Comparison of ENCODE assay signal across 1 cellular context in genomic region chr10:112261281-112261822, GRCh38.
TF ChIP-seq lines count a peak whose summit lies in the region.

No MANE protein-coding gene starts in this region.

TF ChIP-seq in HepG2, 621 proteins besides CTCF, POLR2A, EP300 and RAD21 (continued from another document and continues in another):
- TF ChIP-seq, protein P1, sequence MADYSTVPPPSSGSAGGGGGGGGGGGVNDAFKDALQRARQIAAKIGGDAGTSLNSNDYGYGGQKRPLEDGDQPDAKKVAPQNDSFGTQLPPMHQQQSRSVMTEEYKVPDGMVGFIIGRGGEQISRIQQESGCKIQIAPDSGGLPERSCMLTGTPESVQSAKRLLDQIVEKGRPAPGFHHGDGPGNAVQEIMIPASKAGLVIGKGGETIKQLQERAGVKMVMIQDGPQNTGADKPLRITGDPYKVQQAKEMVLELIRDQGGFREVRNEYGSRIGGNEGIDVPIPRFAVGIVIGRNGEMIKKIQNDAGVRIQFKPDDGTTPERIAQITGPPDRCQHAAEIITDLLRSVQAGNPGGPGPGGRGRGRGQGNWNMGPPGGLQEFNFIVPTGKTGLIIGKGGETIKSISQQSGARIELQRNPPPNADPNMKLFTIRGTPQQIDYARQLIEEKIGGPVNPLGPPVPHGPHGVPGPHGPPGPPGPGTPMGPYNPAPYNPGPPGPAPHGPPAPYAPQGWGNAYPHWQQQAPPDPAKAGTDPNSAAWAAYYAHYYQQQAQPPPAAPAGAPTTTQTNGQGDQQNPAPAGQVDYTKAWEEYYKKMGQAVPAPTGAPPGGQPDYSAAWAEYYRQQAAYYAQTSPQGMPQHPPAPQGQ (CRISPR knock-in tag; IDR thresholded peaks at IDR 0.05; ENCODE audit: borderline replicate concordance) = peak; percentile 68; the same call in 1 of the 2 replicates
- peak; percentile 57; the same call in 1 of the 2 replicates for TF ChIP-seq ZNF605 (CRISPR knock-in tag; IDR thresholded peaks at IDR 0.05)
- TF ChIP-seq XBP1 (CRISPR knock-in tag; IDR thresholded peaks at IDR 0.05) = peak; percentile 94
- TF ChIP-seq, protein P2, sequence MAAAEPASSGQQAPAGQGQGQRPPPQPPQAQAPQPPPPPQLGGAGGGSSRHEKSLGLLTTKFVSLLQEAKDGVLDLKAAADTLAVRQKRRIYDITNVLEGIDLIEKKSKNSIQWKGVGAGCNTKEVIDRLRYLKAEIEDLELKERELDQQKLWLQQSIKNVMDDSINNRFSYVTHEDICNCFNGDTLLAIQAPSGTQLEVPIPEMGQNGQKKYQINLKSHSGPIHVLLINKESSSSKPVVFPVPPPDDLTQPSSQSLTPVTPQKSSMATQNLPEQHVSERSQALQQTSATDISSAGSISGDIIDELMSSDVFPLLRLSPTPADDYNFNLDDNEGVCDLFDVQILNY (CRISPR knock-in tag; conservative IDR thresholded peaks at IDR 0.05) = no peak
- peak; percentile 99 for TF ChIP-seq HOXD1 (CRISPR knock-in tag; IDR thresholded peaks at IDR 0.05)
- TF ChIP-seq ZNF850 (CRISPR knock-in tag; conservative IDR thresholded peaks at IDR 0.05) = no peak
- peak; percentile 91 for TF ChIP-seq ETV5 (CRISPR knock-in tag; IDR thresholded peaks at IDR 0.05; ENCODE audit: borderline replicate concordance)
- TF ChIP-seq FOXJ3 (CRISPR knock-in tag; IDR thresholded peaks at IDR 0.05; ENCODE audit: borderline replicate concordance) = peak; percentile 100
- TF ChIP-seq MTA1 (CRISPR knock-in tag; IDR thresholded peaks at IDR 0.05; ENCODE audit: borderline replicate concordance) = peak; percentile 88; the same call in 1 of the 2 replicates
- no peak for TF ChIP-seq ZNF20 (CRISPR knock-in tag; IDR thresholded peaks at IDR 0.05)
- TF ChIP-seq ZFX (CRISPR knock-in tag; IDR thresholded peaks at IDR 0.05; ENCODE audit: low read depth) = peak; percentile 58; the same call in 1 of the 2 replicates
- TF ChIP-seq ZNF841 (CRISPR knock-in tag; IDR thresholded peaks at IDR 0.05; ENCODE audit: borderline replicate concordance) = no peak
- no peak for TF ChIP-seq PLRG1 (conservative IDR thresholded peaks at IDR 0.05)
- no peak for TF ChIP-seq ZNF839 (CRISPR knock-in tag; IDR thresholded peaks at IDR 0.05; ENCODE audit: borderline replicate concordance)
- no peak for TF ChIP-seq ZNF30 (CRISPR knock-in tag; IDR thresholded peaks at IDR 0.05)
- TF ChIP-seq SMAD3 (CRISPR knock-in tag; IDR thresholded peaks at IDR 0.05) = peak; percentile 98
- peak; percentile 63; the same call in 1 of the 2 replicates for TF ChIP-seq ZNF335 (CRISPR knock-in tag; IDR thresholded peaks at IDR 0.05)
- peak; percentile 47 for TF ChIP-seq RAD51 (IDR thresholded peaks at IDR 0.05; ENCODE audit: borderline replicate concordance)
- 0 out of 2 replicates have a peak, but pooled peaks have one; percentile 80 for TF ChIP-seq ZNF691 (CRISPR knock-in tag; IDR thresholded peaks at IDR 0.05; ENCODE audit: borderline replicate concordance, low read depth)
- TF ChIP-seq TOE1 (CRISPR knock-in tag; IDR thresholded peaks at IDR 0.05) = peak; percentile 75; the same call in 1 of the 2 replicates
- no peak for TF ChIP-seq ZNF234 (CRISPR knock-in tag; conservative IDR thresholded peaks at IDR 0.05)
- TF ChIP-seq RBFOX2 (IDR thresholded peaks at IDR 0.05; ENCODE audit: low read depth, low read length) = no peak
- TF ChIP-seq ZNF513 (CRISPR knock-in tag; conservative IDR thresholded peaks at IDR 0.05) = no peak
- TF ChIP-seq DNMT3B (CRISPR knock-in tag; conservative IDR thresholded peaks at IDR 0.05) = peak; percentile 95
- no peak for TF ChIP-seq NRL (CRISPR knock-in tag; IDR thresholded peaks at IDR 0.05; ENCODE audit: borderline replicate concordance)
- TF ChIP-seq MBD4 (IDR thresholded peaks at IDR 0.05; ENCODE audit: borderline replicate concordance, low read length) = peak; percentile 86
- 0 out of 2 replicates have a peak, but pooled peaks have one; percentile 52 for TF ChIP-seq ZFP37 (CRISPR knock-in tag; IDR thresholded peaks at IDR 0.05; ENCODE audit: borderline replicate concordance)
- no peak for TF ChIP-seq ZNF251 (CRISPR knock-in tag; IDR thresholded peaks at IDR 0.05)
- no peak for TF ChIP-seq PRPF4 (IDR thresholded peaks at IDR 0.05; ENCODE audit: low read depth, low read length, poor library complexity, severe bottlenecking)
- TF ChIP-seq PRDM4 (CRISPR knock-in tag; IDR thresholded peaks at IDR 0.05; ENCODE audit: borderline replicate concordance) = 0 out of 2 replicates have a peak, but pooled peaks have one; percentile 23
- TF ChIP-seq ZNF652 (CRISPR knock-in tag; IDR thresholded peaks at IDR 0.05; ENCODE audit: borderline replicate concordance, low read depth) = peak; percentile 43; the same call in 1 of the 2 replicates
- peak; percentile 99 for TF ChIP-seq NFKBIZ (CRISPR knock-in tag; IDR thresholded peaks at IDR 0.05)
- TF ChIP-seq HNF4G (IDR thresholded peaks at IDR 0.05; ENCODE audit: borderline replicate concordance, low read depth, low read length) = peak; percentile 96
- peak; percentile 98 for TF ChIP-seq HNF4G (CRISPR knock-in tag; IDR thresholded peaks at IDR 0.05; ENCODE audit: borderline replicate concordance, low read depth)
- TF ChIP-seq CREM (IDR thresholded peaks at IDR 0.05) = peak; percentile 98
- TF ChIP-seq CREM (CRISPR knock-in tag; IDR thresholded peaks at IDR 0.05) = no peak
- peak; percentile 96 for TF ChIP-seq ZSCAN29 (CRISPR knock-in tag; conservative IDR thresholded peaks at IDR 0.05)
- 0 out of 2 replicates have a peak, but pooled peaks have one; percentile 74 for TF ChIP-seq THAP7 (CRISPR knock-in tag; IDR thresholded peaks at IDR 0.05)
- TF ChIP-seq SP4 (CRISPR knock-in tag; IDR thresholded peaks at IDR 0.05) = peak; percentile 73; the same call in 1 of the 2 replicates
- TF ChIP-seq SALL1 (CRISPR knock-in tag; IDR thresholded peaks at IDR 0.05) = peak; percentile 99
- no peak for TF ChIP-seq CREB3 (CRISPR knock-in tag; IDR thresholded peaks at IDR 0.05)
- no peak for TF ChIP-seq ATRX (CRISPR knock-in tag; IDR thresholded peaks at IDR 0.05; ENCODE audit: borderline replicate concordance)
- TF ChIP-seq CBFB (CRISPR knock-in tag; IDR thresholded peaks at IDR 0.05) = peak; percentile 95
- TF ChIP-seq BRF2 (CRISPR knock-in tag; IDR thresholded peaks at IDR 0.05) = peak; percentile 94
- no peak for TF ChIP-seq KLF15 (CRISPR knock-in tag; IDR thresholded peaks at IDR 0.05; ENCODE audit: borderline replicate concordance)
- peak; percentile 88 for TF ChIP-seq ZNF564 (CRISPR knock-in tag; IDR thresholded peaks at IDR 0.05)
- no peak for TF ChIP-seq ZNF383 (CRISPR knock-in tag; IDR thresholded peaks at IDR 0.05; ENCODE audit: borderline replicate concordance)
- TF ChIP-seq ATF7 (IDR thresholded peaks at IDR 0.05) = peak; percentile 40
- TF ChIP-seq ATF7 (CRISPR knock-in tag; IDR thresholded peaks at IDR 0.05) = peak; percentile 85; the same call in 1 of the 2 replicates
- TF ChIP-seq CAMTA2 (CRISPR knock-in tag; IDR thresholded peaks at IDR 0.05; ENCODE audit: borderline replicate concordance) = no peak
- peak; percentile 81 for TF ChIP-seq JUN (CRISPR knock-in tag; IDR thresholded peaks at IDR 0.05)
- TF ChIP-seq HES4 (CRISPR knock-in tag; IDR thresholded peaks at IDR 0.05; ENCODE audit: borderline replicate concordance) = no peak
- no peak for TF ChIP-seq POLR2AphosphoS2 (IDR thresholded peaks at IDR 0.05; ENCODE audit: low read depth, low read length)
- TF ChIP-seq ZBTB8A (CRISPR knock-in tag; IDR thresholded peaks at IDR 0.05; ENCODE audit: borderline replicate concordance, low read depth) = 0 out of 2 replicates have a peak, but pooled peaks have one; percentile 37
- TF ChIP-seq ZFAT (CRISPR knock-in tag; conservative IDR thresholded peaks at IDR 0.05) = no peak
- TF ChIP-seq, protein P3, sequence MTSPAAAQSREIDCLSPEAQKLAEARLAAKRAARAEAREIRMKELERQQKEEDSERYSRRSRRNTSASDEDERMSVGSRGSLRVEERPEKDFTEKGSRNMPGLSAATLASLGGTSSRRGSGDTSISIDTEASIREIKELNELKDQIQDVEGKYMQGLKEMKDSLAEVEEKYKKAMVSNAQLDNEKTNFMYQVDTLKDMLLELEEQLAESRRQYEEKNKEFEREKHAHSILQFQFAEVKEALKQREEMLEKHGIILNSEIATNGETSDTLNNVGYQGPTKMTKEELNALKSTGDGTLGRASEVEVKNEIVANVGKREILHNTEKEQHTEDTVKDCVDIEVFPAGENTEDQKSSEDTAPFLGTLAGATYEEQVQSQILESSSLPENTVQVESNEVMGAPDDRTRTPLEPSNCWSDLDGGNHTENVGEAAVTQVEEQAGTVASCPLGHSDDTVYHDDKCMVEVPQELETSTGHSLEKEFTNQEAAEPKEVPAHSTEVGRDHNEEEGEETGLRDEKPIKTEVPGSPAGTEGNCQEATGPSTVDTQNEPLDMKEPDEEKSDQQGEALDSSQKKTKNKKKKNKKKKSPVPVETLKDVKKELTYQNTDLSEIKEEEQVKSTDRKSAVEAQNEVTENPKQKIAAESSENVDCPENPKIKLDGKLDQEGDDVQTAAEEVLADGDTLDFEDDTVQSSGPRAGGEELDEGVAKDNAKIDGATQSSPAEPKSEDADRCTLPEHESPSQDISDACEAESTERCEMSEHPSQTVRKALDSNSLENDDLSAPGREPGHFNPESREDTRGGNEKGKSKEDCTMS (CRISPR knock-in tag; conservative IDR thresholded peaks at IDR 0.05) = no peak
- peak; percentile 86 for TF ChIP-seq ZBTB33 (CRISPR knock-in tag; IDR thresholded peaks at IDR 0.05)
- peak; percentile 77 for TF ChIP-seq TGIF2 (CRISPR knock-in tag; IDR thresholded peaks at IDR 0.05)
- TF ChIP-seq ARNTL (CRISPR knock-in tag; IDR thresholded peaks at IDR 0.05) = peak; percentile 96
